Comparison of ENCODE assay signal across 8 cellular contexts in the genomic region with DNA sequence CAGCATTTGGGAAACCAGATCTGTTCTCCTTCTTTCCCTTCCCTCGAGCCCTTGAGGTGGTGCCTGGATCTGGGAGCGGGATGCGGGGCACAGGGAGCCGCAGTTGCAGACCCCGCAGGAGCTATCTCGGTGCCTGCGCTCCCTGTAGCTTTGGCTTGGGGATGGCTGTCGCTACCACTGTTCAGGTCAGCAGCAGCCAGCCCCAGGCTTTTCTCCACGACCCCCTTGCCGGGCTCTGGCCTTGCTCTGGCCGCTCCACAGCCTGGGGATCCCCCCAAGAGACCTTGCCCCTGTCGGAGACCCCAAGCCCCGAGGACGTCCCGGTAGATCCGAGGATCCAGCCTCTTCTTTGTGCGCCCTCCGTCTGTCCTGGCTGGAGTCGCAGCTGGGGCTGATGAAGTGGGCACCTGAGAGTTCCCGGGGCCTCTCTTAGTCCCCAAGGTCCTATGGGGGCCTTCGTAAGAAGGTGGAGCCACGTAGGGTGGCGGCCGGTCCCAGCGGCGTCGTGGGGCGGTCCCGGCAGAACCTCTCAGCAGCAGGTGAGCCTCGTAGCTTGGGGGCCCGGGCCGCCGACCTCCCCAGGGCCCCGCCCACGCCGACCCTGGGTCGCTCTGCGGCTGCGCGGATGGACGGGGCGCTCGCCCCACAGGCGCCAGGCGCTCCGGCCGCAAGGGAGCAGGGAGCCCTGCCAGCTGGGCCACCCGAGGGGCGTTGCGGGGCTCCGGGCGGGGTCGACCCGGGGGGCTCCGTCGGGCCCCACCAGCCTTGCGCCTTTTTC. TPM values are rescaled to one million over a fixed set of nuclear protein-coding genes. Genes with fewer than 3 reads are reported as not detected.
A peak's percentile ranks its signal among the peaks of the same experiment; 100 is the strongest.
DNase-seq lines count a peak whose midpoint lies in the region; ATAC-seq, FAIRE-seq and TF ChIP-seq lines count a peak whose summit lies in the region.

No MANE protein-coding gene starts in this region.

- ATAC-seq in A549 = peak; percentile 43 to 70
- ATAC-seq in HG03457 (IDR thresholded peaks at IDR 0.05; ENCODE audit: unreplicated experiment) = no peak
- no peak for ATAC-seq in HG03460 (IDR thresholded peaks at IDR 0.05; ENCODE audit: unreplicated experiment)

- peak; percentile 53 for TF ChIP-seq POLR2A in A549 (IDR thresholded peaks at IDR 0.05; ENCODE audit: low read length)
- no peak for TF ChIP-seq POLR2A in testis (IDR thresholded peaks at IDR 0.05)

- H3K27me3 ChIP-seq in HL-60 (ENCODE audit: insufficient read depth, poor library complexity, severe bottlenecking) (peaks cover 25% of the 10 kb centered on the region), testis (no peaks in the 10 kb centered on the region)

- TF ChIP-seq CTCF in A549 (IDR thresholded peaks at IDR 0.05) = no peak
- peak; percentile 1 for TF ChIP-seq CTCF in GM12864 (IDR thresholded peaks at IDR 0.05; ENCODE audit: low read depth, low read length, missing control alignments)
- TF ChIP-seq CTCF in HL-60 (IDR thresholded peaks at IDR 0.05; ENCODE audit: insufficient read depth, low read length) = no peak
- TF ChIP-seq CTCF in testis (IDR thresholded peaks at IDR 0.05) = no peak

- POLR2A ChIA-PET in A549 (lab: Yijun Ruan, JAX) = interaction anchor here (1.0 to 2.5 kb wide), 3 partner anchors 20 to 133 kb away, joined by 3 to 9 read pairs (median 4); a partner anchor contains a TSS

- H3K9me3 Mint-ChIP-seq in activated naive CD8-positive, alpha-beta T cell treated with anti-CD3 and anti-CD28 coated beads for 36 hours = no peaks in the 10 kb centered on the region

- H3K4me3 ChIP-seq in A549 (peak overlapping the region; percentile 45), GM12864 (ENCODE audit: low read depth, low read length) (peak overlapping the region; percentile 58), HL-60 (replicated peaks; ENCODE audit: insufficient read depth, low read length) (peak overlapping the region; percentile 31), testis (peak overlapping the region; percentile 21 to 30)

- peaks cover 19% of the 10 kb centered on the region for H3K4me1 ChIP-seq in A549
- H3K4me1 ChIP-seq in testis = peaks cover 26% of the 10 kb centered on the region

- H3K4me3 Mint-ChIP-seq in activated naive CD8-positive, alpha-beta T cell treated with anti-CD3 and anti-CD28 coated beads for 36 hours = peak overlapping the region; percentile 26

- peak overlapping the region; percentile 82 for H3K4me2 ChIP-seq in A549

- H3K36me3 ChIP-seq in testis (ENCODE audit: low read depth, missing control alignments) = no peaks in the 10 kb centered on the region

- FAIRE-seq in A549 (lab: Jason Lieb, UNC) = no peak

- no peak for TF ChIP-seq EP300 in A549 (IDR thresholded peaks at IDR 0.05)

- H3K27ac ChIP-seq in A549 (peak overlapping the region; percentile 52 to 87), HL-60 (replicated peaks) (no peak overlapping the region), testis (no peak overlapping the region)

- 30% methylated on average over 33 of the region's 57 CpGs for WGBS in A549 (ENCODE audit: missing lambda C conversion rate)
- 3 to 5% methylated on average over 15 to 33 of the region's 57 CpGs for WGBS in testis, 2 donors

- H3K27me3 Mint-ChIP-seq in activated naive CD8-positive, alpha-beta T cell treated with anti-CD3 and anti-CD28 coated beads for 36 hours = peaks cover 69% of the 10 kb centered on the region

- H3K9me3 ChIP-seq in A549 (no peaks in the 10 kb centered on the region), testis (no peaks in the 10 kb centered on the region)

- no peak for TF ChIP-seq RAD21 in A549 (conservative IDR thresholded peaks at IDR 0.05 in 1 of 2, IDR thresholded peaks at IDR 0.05 in 1 of 2)

- H3K36me3 Mint-ChIP-seq in activated naive CD8-positive, alpha-beta T cell treated with anti-CD3 and anti-CD28 coated beads for 36 hours = peaks cover 23% of the 10 kb centered on the region

- intact Hi-C loops in testis (cut with DNase I; ENCODE audit: low total_unique reads) = no loop called here

- no peak overlapping the region for H3K27ac Mint-ChIP-seq in activated naive CD8-positive, alpha-beta T cell treated with anti-CD3 and anti-CD28 coated beads for 36 hours

- CTCF ChIA-PET in A549 (lab: Yijun Ruan, JAX) = interaction anchor here (0.6 to 77.5 kb wide), 22 partner anchors 8 to 183 kb away, joined by 3 to 2584 read pairs (median 5); a partner anchor contains a TSS

- peak; percentile 55 to 87 for DNase-seq in A549 (ENCODE audit: low read depth in 1 of 2, low spot score in 1 of 2)
- no peak for DNase-seq in GM12864 (ENCODE audit: low read depth)
- DNase-seq in HL-60 (ENCODE audit: low read depth in 1 of 2, low spot score in 1 of 2) = no peak
- DNase-seq in activated naive CD8-positive, alpha-beta T cell treated with anti-CD3 and anti-CD28 coated beads for 36 hours = peak; percentile 61
- DNase-seq in left kidney (ENCODE audit: low read depth, low spot score) = peak; percentile 47
- no peak for DNase-seq in testis

- peaks cover 27% of the 10 kb centered on the region for H3K4me1 Mint-ChIP-seq in activated naive CD8-positive, alpha-beta T cell treated with anti-CD3 and anti-CD28 coated beads for 36 hours

TF ChIP-seq in A549, 52 proteins besides CTCF, POLR2A, EP300 and RAD21 (continues in another document):
- no peak for TF ChIP-seq FOXS1 (CRISPR knock-in tag; IDR thresholded peaks at IDR 0.05)
- no peak for TF ChIP-seq HOXA7 (CRISPR knock-in tag; IDR thresholded peaks at IDR 0.05)
- TF ChIP-seq, protein P1, sequence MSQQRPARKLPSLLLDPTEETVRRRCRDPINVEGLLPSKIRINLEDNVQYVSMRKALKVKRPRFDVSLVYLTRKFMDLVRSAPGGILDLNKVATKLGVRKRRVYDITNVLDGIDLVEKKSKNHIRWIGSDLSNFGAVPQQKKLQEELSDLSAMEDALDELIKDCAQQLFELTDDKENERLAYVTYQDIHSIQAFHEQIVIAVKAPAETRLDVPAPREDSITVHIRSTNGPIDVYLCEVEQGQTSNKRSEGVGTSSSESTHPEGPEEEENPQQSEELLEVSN (IDR thresholded peaks at IDR 0.05; ENCODE audit: borderline replicate concordance, low read depth) = no peak
- TF ChIP-seq, protein P2, sequence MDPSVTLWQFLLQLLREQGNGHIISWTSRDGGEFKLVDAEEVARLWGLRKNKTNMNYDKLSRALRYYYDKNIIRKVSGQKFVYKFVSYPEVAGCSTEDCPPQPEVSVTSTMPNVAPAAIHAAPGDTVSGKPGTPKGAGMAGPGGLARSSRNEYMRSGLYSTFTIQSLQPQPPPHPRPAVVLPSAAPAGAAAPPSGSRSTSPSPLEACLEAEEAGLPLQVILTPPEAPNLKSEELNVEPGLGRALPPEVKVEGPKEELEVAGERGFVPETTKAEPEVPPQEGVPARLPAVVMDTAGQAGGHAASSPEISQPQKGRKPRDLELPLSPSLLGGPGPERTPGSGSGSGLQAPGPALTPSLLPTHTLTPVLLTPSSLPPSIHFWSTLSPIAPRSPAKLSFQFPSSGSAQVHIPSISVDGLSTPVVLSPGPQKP (IDR thresholded peaks at IDR 0.05; ENCODE audit: low read depth, low read length) = no peak

RNA-seq across cellular contexts. Expression of a gene that starts 1.3 kb away (rescaled TPM):
- polyA plus RNA-seq in A549 (2011; rRNA removed) (0.12 TPM in 2 replicates), A549 (2017; fragmentation: RNase III; extraction: RNeasy Plus Mini Kit Qiagen cat#74134 plus additional on column Dnase treatment) (0.34 to 0.50 TPM (median 0.38 TPM) in 3 replicates), testis (ENCODE audit: insufficient read depth, low read depth, low replicate concordance) (0.96 TPM)
- 0.16 and 0.25 TPM in 2 replicates for polyA plus RNA-seq in A549 (2012; cell fraction: cytosol; rRNA removed)
- 0.52 and 0.54 TPM in 2 replicates for polyA plus RNA-seq in A549 (2012; cell fraction: nucleus; rRNA removed)
- polyA minus RNA-seq in A549 (2011; rRNA and poly(A)+ RNA removed) = 0.08 and 0.19 TPM in 2 replicates
- total RNA-seq in activated naive CD8-positive, alpha-beta T cell treated with anti-CD3 and anti-CD28 coated beads for 36 hours = 1 to 10 TPM; 1.3 to 1.4 TPM
- total RNA-seq in testis = under 1 TPM; 0.31 to 0.55 TPM

RNA-seq across cellular contexts. Expression of a gene that starts 19.8 kb away (rescaled TPM):
- polyA plus RNA-seq in A549 (2011; rRNA removed) (not detected in 2 replicates), A549 (2017; fragmentation: RNase III; extraction: RNeasy Plus Mini Kit Qiagen cat#74134 plus additional on column Dnase treatment) (not detected in 3 replicates), testis (ENCODE audit: insufficient read depth, low read depth, low replicate concordance) (0.62 TPM)
- polyA plus RNA-seq in A549 (2012; cell fraction: cytosol; rRNA removed) = 0.03 TPM in 1 of 2 replicates, not detected in the other
- polyA plus RNA-seq in A549 (2012; cell fraction: nucleus; rRNA removed) = 0.06 TPM in 1 of 2 replicates, not detected in the other
- polyA minus RNA-seq in A549 (2011; rRNA and poly(A)+ RNA removed) = not detected in 2 replicates
- total RNA-seq in activated naive CD8-positive, alpha-beta T cell treated with anti-CD3 and anti-CD28 coated beads for 36 hours = not detected
- total RNA-seq in testis = 1 to 10 TPM; 1.2 to 1.4 TPM

RNA-seq across cellular contexts. Expression of a gene that starts 20.7 kb away (rescaled TPM):
- 100 and 117 TPM in 2 replicates for polyA plus RNA-seq in A549 (2011; rRNA removed)
- polyA plus RNA-seq in A549 (2012; cell fraction: cytosol; rRNA removed) = 31.5 and 35.2 TPM in 2 replicates
- polyA plus RNA-seq in A549 (2012; cell fraction: nucleus; rRNA removed) = 18.3 and 29.2 TPM in 2 replicates
- polyA plus RNA-seq in A549 (2017; fragmentation: RNase III; extraction: RNeasy Plus Mini Kit Qiagen cat#74134 plus additional on column Dnase treatment) = 40.0 to 42.8 TPM (median 41.9 TPM) in 3 replicates
- polyA minus RNA-seq in A549 (2011; rRNA and poly(A)+ RNA removed) = 31.8 and 33.6 TPM in 2 replicates
- 10 to 100 TPM; 57.9 to 60.9 TPM for total RNA-seq in activated naive CD8-positive, alpha-beta T cell treated with anti-CD3 and anti-CD28 coated beads for 36 hours
- total RNA-seq in testis = 10 to 100 TPM; 52.7 to 59.6 TPM
- polyA plus RNA-seq in testis (ENCODE audit: insufficient read depth, low read depth, low replicate concordance) = 80.7 TPM

RNA-seq across cellular contexts. Expression of a gene that starts 26.4 kb away (rescaled TPM):
- polyA plus RNA-seq in A549 (2011; rRNA removed) (1.8 and 2.0 TPM in 2 replicates), A549 (2017; fragmentation: RNase III; extraction: RNeasy Plus Mini Kit Qiagen cat#74134 plus additional on column Dnase treatment) (1.5 to 1.9 TPM (median 1.7 TPM) in 3 replicates), testis (ENCODE audit: insufficient read depth, low read depth, low replicate concordance) (1.8 TPM)
- 3.0 and 3.5 TPM in 2 replicates for polyA plus RNA-seq in A549 (2012; cell fraction: cytosol; rRNA removed)
- polyA plus RNA-seq in A549 (2012; cell fraction: nucleus; rRNA removed) = 4.2 and 4.5 TPM in 2 replicates
- 1.0 and 1.8 TPM in 2 replicates for polyA minus RNA-seq in A549 (2011; rRNA and poly(A)+ RNA removed)
- total RNA-seq in activated naive CD8-positive, alpha-beta T cell treated with anti-CD3 and anti-CD28 coated beads for 36 hours = under 1 TPM; 0.24 to 0.39 TPM
- 1 to 10 TPM; 1.1 to 3.1 TPM for total RNA-seq in testis

RNA-seq across cellular contexts. Expression of a gene that starts 40.6 kb away (rescaled TPM):
- 281 and 287 TPM in 2 replicates for polyA plus RNA-seq in A549 (2011; rRNA removed)
- polyA plus RNA-seq in A549 (2012; cell fraction: cytosol; rRNA removed) = 232 and 234 TPM in 2 replicates
- polyA plus RNA-seq in A549 (2012; cell fraction: nucleus; rRNA removed) = 162 and 182 TPM in 2 replicates
- 133 to 138 TPM (median 138 TPM) in 3 replicates for polyA plus RNA-seq in A549 (2017; fragmentation: RNase III; extraction: RNeasy Plus Mini Kit Qiagen cat#74134 plus additional on column Dnase treatment)
- 136 and 144 TPM in 2 replicates for polyA minus RNA-seq in A549 (2011; rRNA and poly(A)+ RNA removed)
- 10 to 100 TPM; 81.8 to 82.5 TPM for total RNA-seq in activated naive CD8-positive, alpha-beta T cell treated with anti-CD3 and anti-CD28 coated beads for 36 hours
- 10 to 100 TPM; 78.3 to 92.9 TPM for total RNA-seq in testis
- 134 TPM for polyA plus RNA-seq in testis (ENCODE audit: insufficient read depth, low read depth, low replicate concordance)

Comparison
In these comparisons a context has a peak if more than half of its experiments do, and no peak if none do; other contexts are left out.
1. ATAC-seq: peak in A549 (2 of 2); none in HG03457 (single experiment) and HG03460 (single experiment).
2. DNase-seq: peak in A549 (2 of 2), activated naive CD8-positive, alpha-beta T cell treated with anti-CD3 and anti-CD28 coated beads for 36 hours (single experiment) and left kidney (single experiment); none in GM12864 (single experiment), HL-60 (0 of 2) and testis (single experiment).
3. H3K27ac ChIP-seq: peak in A549 (2 of 2); none in HL-60 (single experiment) and testis (0 of 2).
4. Peak in every context shown above with its lines, with median percentiles within 50 percentile points of each other: H3K4me3 ChIP-seq.